In the genomic region with DNA sequence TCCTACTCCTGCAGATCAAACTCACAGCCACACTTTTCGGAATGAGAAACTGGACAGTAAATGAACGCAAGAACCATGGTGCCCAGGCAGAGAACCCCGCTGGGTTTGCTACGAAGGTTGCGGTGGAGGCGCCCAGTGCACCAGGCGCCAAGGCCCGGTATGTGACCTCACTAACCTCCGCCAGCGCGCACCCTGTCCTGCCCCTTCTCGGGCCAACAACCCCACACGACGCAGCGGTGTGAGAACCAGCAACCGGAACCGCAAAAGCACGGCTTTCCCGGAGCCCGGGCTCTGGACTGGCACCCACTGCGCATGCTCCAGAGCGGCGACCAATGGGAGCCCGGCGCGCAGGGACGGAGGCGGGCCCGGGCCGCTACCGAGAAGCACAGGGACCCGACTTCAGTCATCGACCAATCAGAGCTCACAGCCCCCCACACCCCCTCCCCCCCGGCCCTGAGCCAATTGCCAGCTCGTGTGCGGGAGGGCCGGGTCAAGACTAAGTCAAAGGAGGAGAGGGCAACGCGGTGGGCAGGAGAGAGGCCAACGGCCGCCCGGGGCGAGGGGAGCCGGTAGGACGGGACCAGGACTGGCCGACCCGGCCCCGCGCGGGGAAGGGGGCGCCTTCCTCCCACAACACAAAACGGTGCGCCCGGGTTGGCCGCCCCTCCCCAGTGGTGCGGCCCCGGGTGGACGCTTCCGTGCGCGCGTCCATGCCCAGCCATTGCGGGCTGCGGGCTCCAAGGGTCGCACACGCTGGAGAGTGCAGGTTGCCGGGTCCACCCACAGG, we compare ENCODE assay signal across 8 cellular contexts. TPM values are rescaled to one million over a fixed set of nuclear protein-coding genes. Genes with fewer than 3 reads are reported as not detected.
A peak's percentile ranks its signal among the peaks of the same experiment; 100 is the strongest.
DNase-seq lines count a peak whose midpoint lies in the region; ATAC-seq and TF ChIP-seq lines count a peak whose summit lies in the region.

No MANE protein-coding gene starts in this region.

- H3K9me3 ChIP-seq in left ventricle myocardium inferior (replicated peaks) (no peaks in the 10 kb centered on the region), psoas muscle (no peaks in the 10 kb centered on the region)

- H3K27me3 ChIP-seq in left ventricle myocardium inferior (ENCODE audit: low read depth), result no peaks in the 10 kb centered on the region
- no peaks in the 10 kb centered on the region for H3K27me3 ChIP-seq in psoas muscle (ENCODE audit: insufficient read depth in 3 of 3, low read length in 2 of 3)

- intact Hi-C loops in left ventricle myocardium inferior (cut with micrococcal nuclease) (no loop called here), psoas muscle (cut with DNase I) (loop anchor here in 1 of 2 donors (10.0 kb wide), 1 partner anchor 129 kb away; a partner anchor contains a TSS)

- WGBS in psoas muscle, 3 donors, result 0 to 47% (median 0%) methylated on average over 16 to 65 of the region's 67 CpGs
- WGBS in urinary bladder, result 2% methylated on average over 66 of the region's 67 CpGs

- no peaks in the 10 kb centered on the region for H3K36me3 ChIP-seq in left ventricle myocardium inferior
- H3K36me3 ChIP-seq in psoas muscle (ENCODE audit: insufficient read depth in 1 of 2, low read depth in 1 of 2), result no peaks in the 10 kb centered on the region
- H3K36me3 ChIP-seq in urinary bladder (ENCODE audit: insufficient read depth), result no peaks in the 10 kb centered on the region

- peak overlapping the region; percentile 92 for H3K27ac ChIP-seq in left ventricle myocardium inferior (replicated peaks)
- peak overlapping the region; percentile 88 for H3K27ac ChIP-seq in psoas muscle
- H3K27ac ChIP-seq in urinary bladder (ENCODE audit: low read depth), result peak overlapping the region; percentile 60

- no peak for TF ChIP-seq CTCF in left ventricle myocardium inferior (IDR thresholded peaks at IDR 0.05; ENCODE audit: borderline replicate concordance)
- no peak for TF ChIP-seq CTCF in psoas muscle (IDR thresholded peaks at IDR 0.05)

- peak; percentile 94 for ATAC-seq in GM18498 (IDR thresholded peaks at IDR 0.05; ENCODE audit: unreplicated experiment)
- peak; percentile 89 for ATAC-seq in HG02885 (IDR thresholded peaks at IDR 0.05; ENCODE audit: poor library complexity, unreplicated experiment)
- peak; percentile 99 for ATAC-seq in psoas muscle

- DNase-seq in NCI-H1694 (lab: John Stamatoyannopoulos, UW), result peak; percentile 85
- peak; percentile 79 to 94 (median 83) for DNase-seq in T-helper 1 cell
- DNase-seq in amniotic stem cell (lab: John Stamatoyannopoulos, UW), result peak; percentile 25
- peak; percentile 89 for DNase-seq in left ventricle myocardium inferior
- DNase-seq in psoas muscle, result peak; percentile 88 to 95

- peak overlapping the region; percentile 81 for H3K4me3 ChIP-seq in left ventricle myocardium inferior
- H3K4me3 ChIP-seq in psoas muscle, result peak overlapping the region; percentile 85
- H3K4me3 ChIP-seq in urinary bladder (ENCODE audit: low read depth, low read length), result peak overlapping the region; percentile 53

- H3K4me1 ChIP-seq in left ventricle myocardium inferior, result peaks cover 23% of the 10 kb centered on the region
- H3K4me1 ChIP-seq in psoas muscle, result no peaks in the 10 kb centered on the region
- H3K4me1 ChIP-seq in urinary bladder (ENCODE audit: insufficient read depth), result no peaks in the 10 kb centered on the region

RNA-seq across cellular contexts. Expression of a gene that starts 7.3 kb away (rescaled TPM):
- total RNA-seq in left ventricle myocardium inferior, result 2.3 TPM
- total RNA-seq in psoas muscle, result 1 to 10 TPM in 2 of 4 donors, under 1 TPM in 2; 0.85 to 2.9 (median 1.4) TPM
- polyA plus RNA-seq in psoas muscle, result under 1 TPM; 0.45 to 0.66 (median 0.47) TPM
- 1.0 TPM for total RNA-seq in urinary bladder
- polyA plus RNA-seq in urinary bladder, result 6.1 TPM

RNA-seq across cellular contexts. Expression of a gene that starts 20.2 kb away (rescaled TPM):
- total RNA-seq in left ventricle myocardium inferior (2.6 TPM), psoas muscle (1 to 10 TPM; 1.9 to 3.2 (median 2.7) TPM), urinary bladder (2.8 TPM)
- polyA plus RNA-seq in psoas muscle (1 to 10 TPM; 2.2 to 3.6 (median 2.8) TPM), urinary bladder (6.0 TPM)

Comparison
In these comparisons a context has a peak if more than half of its experiments do, and no peak if none do; other contexts are left out.
1. Peak in every context shown above with its lines: DNase-seq, ATAC-seq, H3K4me3 ChIP-seq and H3K27ac ChIP-seq.
2. DNase-seq: peak in every context shown above with its lines; median percentile 92 in psoas muscle; 89 in left ventricle myocardium inferior; 85 in NCI-H1694; 83 in T-helper 1 cell; 25 in amniotic stem cell.